In genomic region chr4:89300490-89300889, GRCh38 we compare ENCODE assay signal across 18 cellular contexts. TPM values are rescaled to one million over a fixed set of nuclear protein-coding genes. Genes with fewer than 3 reads are reported as not detected.
A peak's percentile ranks its signal among the peaks of the same experiment; 100 is the strongest.
DNase-seq lines count a peak whose midpoint lies in the region; ATAC-seq and TF ChIP-seq lines count a peak whose summit lies in the region.
"Had no signal": no experiment of that assay in that cellular context is flagged by ENCODE, and none has a peak within 500 bp of the region (broad histone marks: within the 10 kb centered on the region; RNA-seq: fewer than 3 reads in every experiment).

No MANE protein-coding gene starts in this region.

- H3K36me3 ChIP-seq in spleen: no peaks in the 10 kb centered on the region
- H3K36me3 ChIP-seq: HAP-1, tibial artery had no signal

- no peak for TF ChIP-seq CTCF in spleen (IDR thresholded peaks at IDR 0.05 in 8 of 11, conservative IDR thresholded peaks at IDR 0.05 in 3 of 11)

- no peaks in the 10 kb centered on the region for H3K27me3 ChIP-seq in spleen (replicated peaks in 1 of 7)
- H3K27me3 ChIP-seq: tibial artery had no signal

- no peaks in the 10 kb centered on the region for H3K9me3 Mint-ChIP-seq in activated T-cell treated with anti-CD3 and anti-CD28 coated beads, Interleukin-2, amount 50 U/mL, for 4 hours
- no peaks in the 10 kb centered on the region for H3K9me3 Mint-ChIP-seq in activated naive CD8-positive, alpha-beta T cell treated with anti-CD3 and anti-CD28 coated beads, Interleukin-2, amount 10 ng/mL, durations not matched to agents 7 days and 5 days

- no peak for DNase-seq in activated T-cell treated with anti-CD3 and anti-CD28 coated beads, Interleukin-2, amount 50 U/mL, for 4 hours
- no peak for DNase-seq in activated T-cell treated with anti-CD3 and anti-CD28 coated beads for 4 hours
- DNase-seq in NCI-H69 (lab: John Stamatoyannopoulos, UW): peak; percentile 29
- no peak for DNase-seq in activated naive CD8-positive, alpha-beta T cell treated with anti-CD3 and anti-CD28 coated beads, Interleukin-2, amount 10 ng/mL, durations not matched to agents 7 days and 5 days
- no peak for DNase-seq in spleen
- DNase-seq in NCI-H2171 (lab: John Stamatoyannopoulos, UW): no peak
- DNase-seq in activated gamma-delta T cell treated with Interleukin-2 at 50 U/mL for 16 hours: no peak
- no peak for DNase-seq in NCI-H774 (lab: John Stamatoyannopoulos, UW)
- DNase-seq: dermis blood vessel endothelial cell; head of caudate nucleus; NCI-H187 treated with DMSO at 0.1 percent for 48 hours; stimulated activated CD4-positive, alpha-beta T cell treated with anti-CD3 and anti-CD28 coated beads, Interleukin-4, amount 100 ng/mL, for 1 hour; tibial artery; WERI-Rb-1 had no signal

- intact Hi-C loops in spleen (cut with DNase I; ENCODE audit: low total_unique reads): no loop called here

- H3K4me1 Mint-ChIP-seq in activated T-cell treated with anti-CD3 and anti-CD28 coated beads, Interleukin-2, amount 50 U/mL, for 4 hours (ENCODE audit: low read depth): peaks cover 84% of the 10 kb centered on the region
- H3K4me1 Mint-ChIP-seq in activated naive CD8-positive, alpha-beta T cell treated with anti-CD3 and anti-CD28 coated beads, Interleukin-2, amount 10 ng/mL, durations not matched to agents 7 days and 5 days: peaks cover 63% of the 10 kb centered on the region

- H3K4me3 Mint-ChIP-seq in activated T-cell treated with anti-CD3 and anti-CD28 coated beads, Interleukin-2, amount 50 U/mL, for 4 hours: peak overlapping the region; percentile 62
- H3K4me3 Mint-ChIP-seq in activated naive CD8-positive, alpha-beta T cell treated with anti-CD3 and anti-CD28 coated beads, Interleukin-2, amount 10 ng/mL, durations not matched to agents 7 days and 5 days: peak overlapping the region; percentile 69

- H3K27ac ChIP-seq in spleen: peak overlapping the region; percentile 45 to 90 (median 84)
- H3K27ac ChIP-seq: tibial artery, WERI-Rb-1 had no signal

- peak overlapping the region; percentile 89 for H3K27ac Mint-ChIP-seq in activated naive CD8-positive, alpha-beta T cell treated with anti-CD3 and anti-CD28 coated beads, Interleukin-2, amount 10 ng/mL, durations not matched to agents 7 days and 5 days

- H3K4me3 ChIP-seq in spleen: no peak overlapping the region
- H3K4me3 ChIP-seq: HAP-1, tibial artery had no signal

- POLR2A ChIA-PET in activated naive CD8-positive, alpha-beta T cell treated with anti-CD3 and anti-CD28 coated beads, Interleukin-2, amount 10 ng/mL, durations not matched to agents 7 days and 5 days (lab: Charles Lee): interaction anchor here (1.0 to 3.1 kb wide), 2 partner anchors 17 kb away, joined by 4 to 22 read pairs; no protein-coding TSS in a partner anchor

- H3K36me3 Mint-ChIP-seq in activated T-cell treated with anti-CD3 and anti-CD28 coated beads, Interleukin-2, amount 50 U/mL, for 4 hours (ENCODE audit: insufficient read depth): peaks cover 5% of the 10 kb centered on the region
- peaks cover 19% of the 10 kb centered on the region for H3K36me3 Mint-ChIP-seq in activated naive CD8-positive, alpha-beta T cell treated with anti-CD3 and anti-CD28 coated beads, Interleukin-2, amount 10 ng/mL, durations not matched to agents 7 days and 5 days

- H3K27me3 Mint-ChIP-seq in activated T-cell treated with anti-CD3 and anti-CD28 coated beads, Interleukin-2, amount 50 U/mL, for 4 hours (ENCODE audit: low read depth): no peaks in the 10 kb centered on the region
- no peaks in the 10 kb centered on the region for H3K27me3 Mint-ChIP-seq in activated naive CD8-positive, alpha-beta T cell treated with anti-CD3 and anti-CD28 coated beads, Interleukin-2, amount 10 ng/mL, durations not matched to agents 7 days and 5 days

- H3K9me3 ChIP-seq in spleen: no peaks in the 10 kb centered on the region
- H3K9me3 ChIP-seq: HAP-1, tibial artery had no signal

- WGBS in spleen, 5 donors: 70 to 87% (median 79%) methylated on average over 1 of the region's 1 CpG

- peaks cover 31 to 100% (median 76%) of the 10 kb centered on the region in 6 donors for H3K4me1 ChIP-seq in spleen

- no peak for TF ChIP-seq POLR2A in spleen (IDR thresholded peaks at IDR 0.05)

- peak; percentile 34 to 35 for ATAC-seq in activated T-cell treated with anti-CD3 and anti-CD28 coated beads, Interleukin-2, amount 50 U/mL, for 4 hours
- no peak for ATAC-seq in activated naive CD8-positive, alpha-beta T cell treated with anti-CD3 and anti-CD28 coated beads, Interleukin-2, amount 10 ng/mL, durations not matched to agents 7 days and 5 days (ENCODE audit: low read depth)
- ATAC-seq: esophagus mucosa had no signal

RNA-seq across cellular contexts. Expression of gene GPRIN3, which starts 7.1 kb away (rescaled TPM):
- 10 to 100 TPM in 2 of 3 donors, 1 to 10 TPM in 1; 7.4 to 13.2 (median 10.6) TPM for total RNA-seq in activated T-cell treated with anti-CD3 and anti-CD28 coated beads, Interleukin-2, amount 50 U/mL, for 4 hours
- 10 to 100 TPM; 23.9 to 25.5 TPM for total RNA-seq in activated naive CD8-positive, alpha-beta T cell treated with anti-CD3 and anti-CD28 coated beads, Interleukin-2, amount 10 ng/mL, durations not matched to agents 7 days and 5 days
- 10 to 100 TPM; 22.9 to 40.2 (median 29.5) TPM for total RNA-seq in spleen
- polyA plus RNA-seq in spleen: 1 to 10 TPM; 1.6 to 2.2 (median 2.0) TPM
- total RNA-seq: MCF 10A had no signal
- polyA plus RNA-seq: keratinocyte had no signal
